ENCODE assay signal across 33 cellular contexts in the genomic region with DNA sequence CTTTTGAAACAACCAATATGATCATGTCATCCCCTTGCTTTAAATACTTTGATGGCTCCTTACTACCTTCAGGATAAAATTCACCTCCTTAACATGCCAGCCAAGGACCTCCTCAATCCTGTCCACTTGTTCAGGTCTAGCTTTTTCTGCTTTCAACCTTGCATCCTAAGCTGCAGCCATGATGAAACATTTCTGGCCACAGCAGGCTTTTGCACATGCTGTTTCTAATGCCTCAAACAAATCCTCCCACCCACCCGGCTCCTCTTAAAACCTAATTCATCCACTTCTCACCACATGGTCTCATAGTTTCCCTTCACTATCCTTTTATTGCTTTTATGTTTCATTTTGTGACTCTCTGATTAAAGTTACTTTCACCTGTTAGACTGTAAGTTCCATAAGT.
"Had no signal": no experiment of that assay in that cellular context is flagged by ENCODE, and none has a peak within 500 bp of the region (broad histone marks: within the 10 kb centered on the region; RNA-seq: fewer than 3 reads in every experiment).

No MANE protein-coding gene starts in this region.

- FAIRE-seq: astrocyte had no signal

- H3K36me3 Mint-ChIP-seq: natural killer cell had no signal

- H3K36me3 ChIP-seq: neural progenitor cell, right atrium auricular region, thyroid gland, upper lobe of left lung had no signal

- H3K9me3 Mint-ChIP-seq: activated CD4-positive, alpha-beta T cell treated with anti-CD3 and anti-CD28 coated beads, Interleukin-2, amount 10 ng/mL, durations not matched to agents 7 days and 5 days; activated naive CD4-positive, alpha-beta T cell treated with anti-CD3 and anti-CD28 coated beads, Interleukin-2, amount 10 ng/mL, durations not matched to agents 7 days and 5 days; effector memory CD8-positive, alpha-beta T cell; natural killer cell; neural progenitor cell; stimulated activated naive B cell treated with anti-CD40 and anti-IgM and Interleukin-4, amounts not matched to agents 10 μg/mL and 1 μg/mL and 100 μg/mL, for 72 hours had no signal

- H3K4me3 ChIP-seq: gastrocnemius medialis, hepatocyte, left ventricle myocardium inferior, lung, neural progenitor cell, right atrium auricular region, smooth muscle cell, stomach, thyroid gland, upper lobe of left lung, vagina had no signal

- H3K4me2 ChIP-seq: hepatocyte, neural progenitor cell, smooth muscle cell had no signal

- H3K9me3 ChIP-seq: gastrocnemius medialis, left ventricle myocardium inferior, right atrium auricular region, stomach, thyroid gland, upper lobe of left lung, vagina had no signal

- H3K4me1 ChIP-seq: neural progenitor cell, parathyroid adenoma, upper lobe of left lung, vagina had no signal

- H3K4me3 Mint-ChIP-seq: activated CD4-positive, alpha-beta memory T cell treated with anti-CD3 and anti-CD28 coated beads, Interleukin-2, amount 10 ng/mL, durations not matched to agents 7 days and 5 days; activated CD4-positive, alpha-beta T cell treated with anti-CD3 and anti-CD28 coated beads, Interleukin-2, amount 10 ng/mL, durations not matched to agents 7 days and 5 days; activated CD8-positive, alpha-beta memory T cell treated with anti-CD3 and anti-CD28 coated beads, Interleukin-2, amount 10 ng/mL, durations not matched to agents 7 days and 5 days; activated naive CD4-positive, alpha-beta T cell treated with anti-CD3 and anti-CD28 coated beads, Interleukin-2, amount 10 ng/mL, durations not matched to agents 7 days and 5 days; activated naive CD8-positive, alpha-beta T cell treated with anti-CD3 and anti-CD28 coated beads, Interleukin-2, amount 10 ng/mL, durations not matched to agents 7 days and 5 days; activated T-cell treated with anti-CD3 and anti-CD28 coated beads, Interleukin-2, amount 50 U/mL, for 72 hours; effector memory CD8-positive, alpha-beta T cell; natural killer cell; neural progenitor cell; stimulated activated naive B cell treated with anti-CD40 and anti-IgM and Interleukin-4, amounts not matched to agents 10 μg/mL and 1 μg/mL and 100 μg/mL, for 72 hours; T-helper 2 cell treated with Interferon-gamma antibody and Interleukin-4, amounts not matched to agents 5 μg/mL and 100 μg/mL, for 36 hours had no signal

- H3K9ac ChIP-seq: neural progenitor cell, parathyroid adenoma had no signal

- DNase-seq: activated CD4-positive, alpha-beta memory T cell treated with anti-CD3 and anti-CD28 coated beads, Interleukin-2, amount 10 ng/mL, durations not matched to agents 7 days and 5 days; activated CD4-positive, alpha-beta T cell treated with anti-CD3 and anti-CD28 coated beads, Interleukin-2, amount 10 ng/mL, durations not matched to agents 7 days and 5 days; activated CD8-positive, alpha-beta memory T cell treated with anti-CD3 and anti-CD28 coated beads, Interleukin-2, amount 10 ng/mL, durations not matched to agents 7 days and 5 days; activated effector memory CD4-positive, alpha-beta T cell treated with Interleukin-2 at 50 U/mL for 16 hours; activated naive CD4-positive, alpha-beta T cell treated with anti-CD3 and anti-CD28 coated beads, Interleukin-2, amount 10 ng/mL, durations not matched to agents 7 days and 5 days; activated naive CD8-positive, alpha-beta T cell treated with anti-CD3 and anti-CD28 coated beads, Interleukin-2, amount 10 ng/mL, durations not matched to agents 7 days and 5 days; activated T-cell treated with anti-CD3 and anti-CD28 coated beads, Interleukin-2, amount 50 U/mL, for 72 hours; amniotic stem cell; brain microvascular endothelial cell; cortex of kidney; effector memory CD8-positive, alpha-beta T cell; erythroblast; gastrocnemius medialis; islet precursor cell; left ventricle myocardium inferior; mesendoderm; natural killer cell; occipital lobe; stimulated activated CD4-positive, alpha-beta T cell treated with anti-CD3 and anti-CD28 coated beads, Interleukin-2, amount 100 ng/mL, for 24 hours; stimulated activated naive B cell treated with anti-CD40 and anti-IgM and Interleukin-4, amounts not matched to agents 10 μg/mL and 1 μg/mL and 100 μg/mL, for 72 hours; stomach; thyroid gland; upper lobe of left lung had no signal

- H3K27me3 Mint-ChIP-seq: activated CD4-positive, alpha-beta memory T cell treated with anti-CD3 and anti-CD28 coated beads, Interleukin-2, amount 10 ng/mL, durations not matched to agents 7 days and 5 days; activated CD4-positive, alpha-beta T cell treated with anti-CD3 and anti-CD28 coated beads, Interleukin-2, amount 10 ng/mL, durations not matched to agents 7 days and 5 days; activated CD8-positive, alpha-beta memory T cell treated with anti-CD3 and anti-CD28 coated beads, Interleukin-2, amount 10 ng/mL, durations not matched to agents 7 days and 5 days; activated naive CD4-positive, alpha-beta T cell treated with anti-CD3 and anti-CD28 coated beads, Interleukin-2, amount 10 ng/mL, durations not matched to agents 7 days and 5 days; activated naive CD8-positive, alpha-beta T cell treated with anti-CD3 and anti-CD28 coated beads, Interleukin-2, amount 10 ng/mL, durations not matched to agents 7 days and 5 days; effector memory CD8-positive, alpha-beta T cell; stimulated activated naive B cell treated with anti-CD40 and anti-IgM and Interleukin-4, amounts not matched to agents 10 μg/mL and 1 μg/mL and 100 μg/mL, for 72 hours had no signal

- H3K4me1 Mint-ChIP-seq: activated naive CD4-positive, alpha-beta T cell treated with anti-CD3 and anti-CD28 coated beads, Interleukin-2, amount 10 ng/mL, durations not matched to agents 7 days and 5 days; activated naive CD8-positive, alpha-beta T cell treated with anti-CD3 and anti-CD28 coated beads, Interleukin-2, amount 10 ng/mL, durations not matched to agents 7 days and 5 days; natural killer cell; neural progenitor cell had no signal

- H3K27me3 ChIP-seq: brain microvascular endothelial cell, gastrocnemius medialis, hepatocyte, neural progenitor cell, right atrium auricular region, stomach, thyroid gland, upper lobe of left lung, vagina had no signal

- H3K27ac Mint-ChIP-seq: activated CD4-positive, alpha-beta memory T cell treated with anti-CD3 and anti-CD28 coated beads, Interleukin-2, amount 10 ng/mL, durations not matched to agents 7 days and 5 days; activated CD4-positive, alpha-beta T cell treated with anti-CD3 and anti-CD28 coated beads, Interleukin-2, amount 10 ng/mL, durations not matched to agents 7 days and 5 days; activated CD8-positive, alpha-beta memory T cell treated with anti-CD3 and anti-CD28 coated beads, Interleukin-2, amount 10 ng/mL, durations not matched to agents 7 days and 5 days; activated naive CD4-positive, alpha-beta T cell treated with anti-CD3 and anti-CD28 coated beads, Interleukin-2, amount 10 ng/mL, durations not matched to agents 7 days and 5 days; activated naive CD8-positive, alpha-beta T cell treated with anti-CD3 and anti-CD28 coated beads, Interleukin-2, amount 10 ng/mL, durations not matched to agents 7 days and 5 days; activated T-cell treated with anti-CD3 and anti-CD28 coated beads, Interleukin-2, amount 50 U/mL, for 72 hours; effector memory CD8-positive, alpha-beta T cell; natural killer cell; neural progenitor cell; stimulated activated naive B cell treated with anti-CD40 and anti-IgM and Interleukin-4, amounts not matched to agents 10 μg/mL and 1 μg/mL and 100 μg/mL, for 72 hours; T-helper 2 cell treated with Interferon-gamma antibody and Interleukin-4, amounts not matched to agents 5 μg/mL and 100 μg/mL, for 36 hours had no signal

- H3K27ac ChIP-seq: brain microvascular endothelial cell, gastrocnemius medialis, hepatocyte, left ventricle myocardium inferior, neural progenitor cell, parathyroid adenoma, right atrium auricular region, stomach, thyroid gland, upper lobe of left lung, vagina, VCaP had no signal
